8 cellular contexts compared by ENCODE assay signal in the genomic region with DNA sequence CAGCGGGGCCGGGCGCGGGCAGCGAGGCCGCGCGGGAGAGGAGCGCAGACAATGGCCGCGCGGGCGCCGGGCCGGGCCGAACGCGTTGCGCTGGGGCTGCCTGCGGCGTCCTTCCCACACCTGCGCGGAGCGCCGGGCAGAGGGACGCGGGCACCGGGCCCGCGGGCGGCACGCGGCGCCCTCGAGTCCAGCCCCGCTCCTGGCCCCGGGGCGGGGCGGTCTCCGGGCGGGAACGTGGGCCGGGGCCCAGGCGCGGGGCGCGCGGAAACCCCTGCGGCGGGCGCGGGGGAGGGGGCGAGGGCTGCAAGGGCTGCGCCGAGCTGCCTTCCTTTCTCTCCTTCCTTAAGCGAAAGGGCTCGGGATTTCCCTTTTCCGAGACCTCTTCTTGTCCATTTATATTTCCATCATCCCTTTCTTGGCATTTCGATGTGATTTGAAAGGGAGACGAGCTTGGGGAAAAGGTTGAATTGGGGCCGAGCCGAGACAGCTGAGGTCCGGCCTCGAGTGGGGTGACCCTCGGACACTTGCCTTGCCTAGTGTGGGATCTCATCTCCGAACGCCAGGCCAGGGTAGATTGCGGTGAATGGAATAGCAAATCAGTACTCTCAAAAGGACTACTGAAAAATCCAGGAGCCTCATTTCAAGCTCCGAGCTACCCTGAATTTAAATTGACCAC. TPM values are rescaled to one million over a fixed set of nuclear protein-coding genes. Genes with fewer than 3 reads are reported as not detected.
DNase-seq lines count a peak whose midpoint lies in the region; ATAC-seq lines count a peak whose summit lies in the region.

No MANE protein-coding gene starts in this region.

- peak overlapping the region; percentile 72 for H3K4me3 ChIP-seq in GM23248
- peak overlapping the region; percentile 97 for H3K4me3 ChIP-seq in Karpas-422 (ENCODE audit: low read length)
- peak overlapping the region; percentile 83 for H3K4me3 ChIP-seq in trophoblast cell (ENCODE audit: low read depth, low read length)

- H4K20me1 ChIP-seq in GM23248 (ENCODE audit: insufficient read depth) (no peaks in the 10 kb centered on the region), Karpas-422 (ENCODE audit: insufficient read depth, low read depth, low read length) (no peaks in the 10 kb centered on the region)

- no peaks in the 10 kb centered on the region for H3K9me2 ChIP-seq in GM23248 (ENCODE audit: insufficient read depth)
- H3K9me2 ChIP-seq in Karpas-422 (replicated peaks; ENCODE audit: insufficient read depth, low read length), result no peaks in the 10 kb centered on the region

- DNase-seq in NCI-H82 (lab: John Stamatoyannopoulos, UW) (peak; percentile 65), NCI-H82 treated with DMSO at 0.1 percent for 48 hours (lab: John Stamatoyannopoulos, UW; ENCODE audit: unreplicated experiment) (no peak), GM23248 (peak; percentile 53), Karpas-422 (peak; percentile 70), glomerular visceral epithelial cell (ENCODE audit: extremely low spot score) (peak; percentile 36), trophoblast cell (peak; percentile 11 to 53)
- peak; percentile 29 for DNase-seq in activated T-cell treated with anti-CD3 and anti-CD28 coated beads, Interleukin-2, amount 50 U/mL, for 1 hour

- H3K27me3 ChIP-seq in GM23248 (replicated peaks; ENCODE audit: insufficient read depth) (no peaks in the 10 kb centered on the region), Karpas-422 (ENCODE audit: low read length) (no peaks in the 10 kb centered on the region), trophoblast cell (ENCODE audit: insufficient read depth, low read length) (no peaks in the 10 kb centered on the region)

- H3K9me3 ChIP-seq in GM23248 (ENCODE audit: low read depth), result no peaks in the 10 kb centered on the region
- H3K9me3 ChIP-seq in Karpas-422 (ENCODE audit: low read length), result no peaks in the 10 kb centered on the region
- no peaks in the 10 kb centered on the region for H3K9me3 ChIP-seq in trophoblast cell (ENCODE audit: insufficient read depth, low read depth, low read length)

- H3K36me3 ChIP-seq in GM23248 (ENCODE audit: low read depth) (no peaks in the 10 kb centered on the region), Karpas-422 (ENCODE audit: insufficient read depth, low read length) (peaks cover 1% of the 10 kb centered on the region; the same call in 1 of the 2 replicates), trophoblast cell (ENCODE audit: control insufficient read depth in 1 of 2, insufficient read depth in 2 of 2, low read length in 2 of 2) (no peaks in the 10 kb centered on the region)

- ATAC-seq in GM18870 (IDR thresholded peaks at IDR 0.05; ENCODE audit: unreplicated experiment), result no peak

- H3K4me1 ChIP-seq in GM23248 (ENCODE audit: insufficient read depth) (no peaks in the 10 kb centered on the region), Karpas-422 (ENCODE audit: low read length) (peaks cover 40% of the 10 kb centered on the region), trophoblast cell (ENCODE audit: control insufficient read depth in 1 of 2, insufficient read depth in 2 of 2, low read length in 2 of 2) (peaks cover 2% of the 10 kb centered on the region in 2 experiments)

- H2BK12ac ChIP-seq in trophoblast cell (ENCODE audit: low read length), result no peak overlapping the region

- peaks cover 2% of the 10 kb centered on the region for H3K79me1 ChIP-seq in trophoblast cell (ENCODE audit: low read length)

- H3K18ac ChIP-seq in trophoblast cell (ENCODE audit: low read length), result peak overlapping the region; percentile 70

- no peak overlapping the region for H2BK120ac ChIP-seq in trophoblast cell (ENCODE audit: insufficient read depth, low read length, poor library complexity)

- H3K79me2 ChIP-seq in GM23248 (ENCODE audit: insufficient read depth) (no peaks in the 10 kb centered on the region), Karpas-422 (ENCODE audit: low read length) (peaks cover 46% of the 10 kb centered on the region), trophoblast cell (ENCODE audit: control insufficient read depth, insufficient read depth, low read length, poor library complexity) (peaks cover 2% of the 10 kb centered on the region)

- peak overlapping the region; percentile 80 for H4K8ac ChIP-seq in trophoblast cell (ENCODE audit: low read depth, low read length)

- WGBS in GM23248 (ENCODE audit: low coverage in 1 of 2, low lambda C conversion rate in 2 of 2, missing lambda C conversion rate in 2 of 2), 2 experiments, result 4 to 8% methylated on average over 16 to 67 of the region's 69 CpGs
- no CpG with 5 or more reads among the region's 69 CpGs for WGBS in trophoblast cell (ENCODE audit: extremely low coverage, insufficient coverage, insufficient read length)

- no peak overlapping the region for H3K23ac ChIP-seq in trophoblast cell (ENCODE audit: low read length)

- H3K14ac ChIP-seq in trophoblast cell (ENCODE audit: low read length), result peak overlapping the region; percentile 86

- H4K12ac ChIP-seq in trophoblast cell (ENCODE audit: low read depth, low read length), result peak overlapping the region; percentile 73

- H4K91ac ChIP-seq in trophoblast cell (ENCODE audit: low read depth, low read length), result peak overlapping the region; percentile 39

- in situ Hi-C loops in GM23248 (cut with MboI), result no loop called here

- no peaks in the 10 kb centered on the region for H3F3A ChIP-seq in GM23248 (ENCODE audit: insufficient read depth)

- peak overlapping the region; percentile 80 for H2AFZ ChIP-seq in GM23248
- H2AFZ ChIP-seq in Karpas-422 (ENCODE audit: low read length), result peak overlapping the region; percentile 89
- H2AFZ ChIP-seq in trophoblast cell (ENCODE audit: insufficient read depth, low read length, poor library complexity), result peak overlapping the region; percentile 93

- H3K4ac ChIP-seq in trophoblast cell (ENCODE audit: low read depth, low read length), result peak overlapping the region; percentile 15

- H3K27ac ChIP-seq in GM23248, result no peak overlapping the region
- peak overlapping the region; percentile 36 for H3K27ac ChIP-seq in Karpas-422 (ENCODE audit: low read length)
- no peak overlapping the region for H3K27ac ChIP-seq in trophoblast cell (ENCODE audit: low read depth, low read length)

- H3K4me2 ChIP-seq in GM23248 (ENCODE audit: unreplicated experiment) (peak overlapping the region; percentile 85), Karpas-422 (ENCODE audit: low read depth, low read length, poor library complexity, severe bottlenecking) (peak overlapping the region; percentile 83), trophoblast cell (ENCODE audit: low read length) (peak overlapping the region; percentile 83)

- H3K9ac ChIP-seq in GM23248 (no peak overlapping the region), Karpas-422 (ENCODE audit: low read length) (peak overlapping the region; percentile 83), trophoblast cell (ENCODE audit: low read length) (peak overlapping the region; percentile 65)

- no peak overlapping the region for H2AK5ac ChIP-seq in trophoblast cell (ENCODE audit: low read length)

- no peak overlapping the region for H2BK5ac ChIP-seq in trophoblast cell (ENCODE audit: low read depth, low read length, poor library complexity)

RNA-seq across cellular contexts. Expression of gene KLHL23, which starts 0.7 kb away (rescaled TPM):
- total RNA-seq in GM23248 (2014; rRNA removed; shearing (Covaris generic)), result 0.38 and 1.7 TPM in 2 replicates
- 0.26 and 0.62 TPM in 2 replicates for polyA plus RNA-seq in GM23248 (2016; fragmentation: Nextera tagmentation; extraction: Ambion mirVana)
- total RNA-seq in Karpas-422 (2014; rRNA removed; shearing (Covaris generic); ENCODE audit: low replicate concordance), result 24.5 and 30.7 TPM in 2 replicates
- polyA plus RNA-seq in trophoblast cell (2013), result 6.9 and 7.2 TPM in 2 replicates

RNA-seq across cellular contexts. Expression of gene PHOSPHO2, which starts 40.0 kb away (rescaled TPM):
- total RNA-seq in GM23248 (2014; rRNA removed; shearing (Covaris generic)), result 0.86 and 2.4 TPM in 2 replicates
- 3.6 and 3.8 TPM in 2 replicates for polyA plus RNA-seq in GM23248 (2016; fragmentation: Nextera tagmentation; extraction: Ambion mirVana)
- 4.6 and 13.0 TPM in 2 replicates for total RNA-seq in Karpas-422 (2014; rRNA removed; shearing (Covaris generic); ENCODE audit: low replicate concordance)
- polyA plus RNA-seq in trophoblast cell (2013), result 1.9 TPM in 2 replicates

RNA-seq across cellular contexts. Expression of gene CFAP210, which starts 40.1 kb away (rescaled TPM):
- total RNA-seq in GM23248 (2014; rRNA removed; shearing (Covaris generic)), result not detected in 2 replicates
- 0.11 TPM in 1 of 2 replicates, not detected in the other for polyA plus RNA-seq in GM23248 (2016; fragmentation: Nextera tagmentation; extraction: Ambion mirVana)
- total RNA-seq in Karpas-422 (2014; rRNA removed; shearing (Covaris generic); ENCODE audit: low replicate concordance), result 0.07 and 0.18 TPM in 2 replicates
- 0.07 and 0.15 TPM in 2 replicates for polyA plus RNA-seq in trophoblast cell (2013)
